Comparison of ENCODE assay signal across 23 cellular contexts in genomic region chr11:115051938-115052590, GRCh38.
DNase-seq lines count a peak whose midpoint lies in the region; ATAC-seq, FAIRE-seq and TF ChIP-seq lines count a peak whose summit lies in the region.
"Had no signal": no experiment of that assay in that cellular context is flagged by ENCODE, and none has a peak within 500 bp of the region (broad histone marks: within the 10 kb centered on the region; RNA-seq: fewer than 3 reads in every experiment).

No MANE protein-coding gene starts in this region.

- H2AK5ac ChIP-seq in H1 (ENCODE audit: low read depth, low read length) (no peak overlapping the region), trophoblast cell (ENCODE audit: low read length) (no peak overlapping the region)

- no peak overlapping the region for H2BK120ac ChIP-seq in H1 (replicated peaks; ENCODE audit: low read depth, low read length)
- no peak overlapping the region for H2BK120ac ChIP-seq in trophoblast cell (ENCODE audit: insufficient read depth, low read length, poor library complexity)

- peak; percentile 16 for DNase-seq in right atrium auricular region (ENCODE audit: low spot score)
- DNase-seq in left cardiac atrium, result no peak
- DNase-seq in H1 (ENCODE audit: low read depth in 1 of 2, low spot score in 2 of 2), result no peak
- DNase-seq in trophoblast cell, result peak; percentile 73 to 79
- DNase-seq in HPDE6-E6E7 (ENCODE audit: extremely low spot score), result no peak
- DNase-seq in pancreas, result no peak
- DNase-seq: CD4-positive, CD25-positive, alpha-beta regulatory T cell; CD8-positive, alpha-beta T cell; DMS 273 treated with DMSO at 0.1 percent for 48 hours; DMS79; EL; GF-D8; HFFc6 had no signal

- peaks cover 0 to 8% of the 10 kb centered on the region in 2 donors for H3K9me3 ChIP-seq in right atrium auricular region
- H3K9me3 ChIP-seq in H1 (ENCODE audit: insufficient read depth in 2 of 2, low read depth in 1 of 2, low read length in 1 of 2), result peaks cover 3 to 11% of the 10 kb centered on the region in 2 experiments
- no peaks in the 10 kb centered on the region for H3K9me3 ChIP-seq in trophoblast cell (ENCODE audit: insufficient read depth, low read depth, low read length)
- H3K9me3 ChIP-seq in pancreas, result no peaks in the 10 kb centered on the region
- H3K9me3 ChIP-seq: HAP-1 had no signal

- H4K5ac ChIP-seq in H1 (ENCODE audit: insufficient read length, low read depth, low read length), result no peak overlapping the region

- TF ChIP-seq POLR2A in H1 (IDR thresholded peaks at IDR 0.05; ENCODE audit: control extremely low read depth in 1 of 2, low read depth in 2 of 2, low read length in 2 of 2), result no peak

- FAIRE-seq in H1 (lab: Jason Lieb, UNC) (no peak), pancreas (lab: Jason Lieb, UNC) (no peak)
- FAIRE-seq: A204.1, D721Med, GM12891, GM18507, H54 had no signal

- H3K9ac ChIP-seq in H1 (replicated peaks in 1 of 4; ENCODE audit: extremely low read depth in 1 of 4, low read depth in 3 of 4, low read length in 3 of 4) (no peak overlapping the region), trophoblast cell (ENCODE audit: low read length) (no peak overlapping the region)
- H3K9ac ChIP-seq: BLaER1 had no signal

- no peaks in the 10 kb centered on the region for H4K20me1 ChIP-seq in H1 (replicated peaks in 1 of 2; ENCODE audit: control insufficient read depth in 1 of 2, insufficient read depth in 2 of 2, low read length in 2 of 2)
- H4K20me1 ChIP-seq: BLaER1 had no signal

- TF ChIP-seq RAD21 in H1 (IDR thresholded peaks at IDR 0.05 in 1 of 2, conservative IDR thresholded peaks at IDR 0.05 in 1 of 2; ENCODE audit: low read depth in 2 of 2, low read length in 2 of 2), result no peak

- no peak overlapping the region for H3K23ac ChIP-seq in H1 (ENCODE audit: insufficient read length)
- no peak overlapping the region for H3K23ac ChIP-seq in trophoblast cell (ENCODE audit: low read length)

- H3K79me1 ChIP-seq in H1 (ENCODE audit: low read depth, low read length), result no peaks in the 10 kb centered on the region
- no peaks in the 10 kb centered on the region for H3K79me1 ChIP-seq in trophoblast cell (ENCODE audit: low read length)

- H4K91ac ChIP-seq in H1 (replicated peaks; ENCODE audit: insufficient read length, low read length) (no peak overlapping the region), trophoblast cell (ENCODE audit: low read depth, low read length) (no peak overlapping the region)

- H2BK20ac ChIP-seq in H1 (ENCODE audit: low read length), result no peak overlapping the region

- POLR2A ChIA-PET in H1 (lab: Charles Lee; ENCODE audit: partially characterized antibody), result no interaction called here

- H3K4me1 ChIP-seq in right atrium auricular region (no peaks in the 10 kb centered on the region), H1 (replicated peaks in 1 of 4; ENCODE audit: control insufficient read depth in 3 of 4, insufficient read depth in 4 of 4, low read length in 3 of 4) (peaks cover 0 to 2% (median 0%) of the 10 kb centered on the region in 4 experiments; a peak in 2 of 7 replicates), trophoblast cell (ENCODE audit: control insufficient read depth in 1 of 2, insufficient read depth in 2 of 2, low read length in 2 of 2) (no peaks in the 10 kb centered on the region), pancreas (no peaks in the 10 kb centered on the region)
- H3K4me1 ChIP-seq: HAP-1 had no signal

- H3K4ac ChIP-seq in H1 (replicated peaks; ENCODE audit: insufficient read length, low read depth, low read length), result no peak overlapping the region
- no peak overlapping the region for H3K4ac ChIP-seq in trophoblast cell (ENCODE audit: low read depth, low read length)

- H3K79me2 ChIP-seq in H1 (ENCODE audit: control insufficient read depth in 1 of 2, insufficient read depth in 2 of 2, low read length in 2 of 2) (no peaks in the 10 kb centered on the region), trophoblast cell (ENCODE audit: control insufficient read depth, insufficient read depth, low read length, poor library complexity) (no peaks in the 10 kb centered on the region)

- ATAC-seq in left cardiac atrium (no peak), pancreas (no peak)
- ATAC-seq: CD8-positive, alpha-beta T cell; GM23338 had no signal

- CTCF ChIA-PET in H1 (lab: Charles Lee; ENCODE audit: partially characterized antibody), result no interaction called here

- H3K27ac ChIP-seq in right atrium auricular region (no peak overlapping the region), H1 (ENCODE audit: low read depth, low read length) (no peak overlapping the region), trophoblast cell (ENCODE audit: low read depth, low read length) (no peak overlapping the region), pancreas (no peak overlapping the region)
- H3K27ac ChIP-seq: 22Rv1, BLaER1, C4-2B had no signal

- no peak overlapping the region for H4K8ac ChIP-seq in H1 (ENCODE audit: extremely low read depth, insufficient read depth, low read length)
- no peak overlapping the region for H4K8ac ChIP-seq in trophoblast cell (ENCODE audit: low read depth, low read length)

- no peak overlapping the region for H2BK15ac ChIP-seq in H1 (ENCODE audit: low read length)

- no peak overlapping the region for H3K18ac ChIP-seq in H1 (ENCODE audit: extremely low read depth, low read length)
- H3K18ac ChIP-seq in trophoblast cell (ENCODE audit: low read length), result no peak overlapping the region

- H2BK12ac ChIP-seq in H1 (ENCODE audit: low read depth, low read length), result peak overlapping the region; percentile 31; the same call in 1 of the 2 replicates
- no peak overlapping the region for H2BK12ac ChIP-seq in trophoblast cell (ENCODE audit: low read length)

- intact Hi-C loops in left cardiac atrium (cut with DNase I), result no loop called here
- intact Hi-C loops in pancreas (cut with DNase I), result no loop called here

- H3K36me3 ChIP-seq in right atrium auricular region, result no peaks in the 10 kb centered on the region
- H3K36me3 ChIP-seq in H1 (ENCODE audit: control insufficient read depth in 2 of 4, insufficient read depth in 4 of 4, low read length in 3 of 4), result no peaks in the 10 kb centered on the region
- H3K36me3 ChIP-seq in trophoblast cell (ENCODE audit: control insufficient read depth in 1 of 2, insufficient read depth in 2 of 2, low read length in 2 of 2), result no peaks in the 10 kb centered on the region
- H3K36me3 ChIP-seq in pancreas, result no peaks in the 10 kb centered on the region
- H3K36me3 ChIP-seq: BLaER1, HAP-1 had no signal

- TF ChIP-seq EP300 in H1 (IDR thresholded peaks at IDR 0.05; ENCODE audit: borderline replicate concordance in 1 of 2, low read depth in 2 of 2, low read length in 2 of 2), result no peak

- H3K4me2 ChIP-seq in H1 (ENCODE audit: insufficient read depth in 1 of 2, low read depth in 2 of 2, low read length in 2 of 2), result no peak overlapping the region
- H3K4me2 ChIP-seq in trophoblast cell (ENCODE audit: low read length), result no peak overlapping the region
- H3K4me2 ChIP-seq: BLaER1, GM23338 had no signal

- TF ChIP-seq CTCF in right atrium auricular region (IDR thresholded peaks at IDR 0.05) (no peak), H1 (IDR thresholded peaks at IDR 0.05; ENCODE audit: control extremely low read depth in 1 of 3, insufficient read depth in 1 of 3, low read depth in 1 of 3, low read length in 3 of 3) (no peak), pancreas (IDR thresholded peaks at IDR 0.05) (no peak)

- no peaks in the 10 kb centered on the region for H3K27me3 ChIP-seq in right atrium auricular region
- H3K27me3 ChIP-seq in H1 (replicated peaks in 1 of 4; ENCODE audit: control insufficient read depth in 3 of 4, extremely low read depth in 1 of 4, insufficient read depth in 3 of 4, low read length in 3 of 4), result no peaks in the 10 kb centered on the region
- no peaks in the 10 kb centered on the region for H3K27me3 ChIP-seq in trophoblast cell (ENCODE audit: insufficient read depth, low read length)
- no peaks in the 10 kb centered on the region for H3K27me3 ChIP-seq in pancreas
- H3K27me3 ChIP-seq: BLaER1 had no signal

- H3K56ac ChIP-seq in H1 (replicated peaks; ENCODE audit: insufficient read length, low read depth, low read length), result no peak overlapping the region

- H3K14ac ChIP-seq in H1 (ENCODE audit: insufficient read length) (no peak overlapping the region), trophoblast cell (ENCODE audit: low read length) (no peak overlapping the region)

- 94% methylated on average over 6 of the region's 6 CpGs; no CpG with 5 or more reads in 1 of the 2 experiments for WGBS in H1 (ENCODE audit: extremely low coverage in 1 of 2, insufficient coverage in 1 of 2, insufficient read length in 1 of 2, insufficient replicate concordance in 2 of 2, low coverage in 1 of 2, low lambda C conversion rate in 2 of 2, missing lambda C conversion rate in 1 of 2), 2 experiments
- WGBS in trophoblast cell (ENCODE audit: extremely low coverage, insufficient coverage, insufficient read length), result no CpG with 5 or more reads among the region's 6 CpGs
- whole genome bisulfite sequencing in pancreas, 2 donors, result 60 to 71% methylated on average over 6 of the region's 6 CpGs

- no peak overlapping the region for H3K4me3 ChIP-seq in right atrium auricular region
- H3K4me3 ChIP-seq in H1 (ENCODE audit: extremely low read depth in 1 of 4, insufficient read depth in 2 of 4, low read depth in 3 of 4, low read length in 4 of 4), result no peak overlapping the region
- no peak overlapping the region for H3K4me3 ChIP-seq in trophoblast cell (ENCODE audit: low read depth, low read length)
- no peak overlapping the region for H3K4me3 ChIP-seq in pancreas
- H3K4me3 ChIP-seq: BLaER1, GM23338, HAP-1 had no signal

- H2AFZ ChIP-seq in H1 (ENCODE audit: low read length) (no peak overlapping the region), trophoblast cell (ENCODE audit: insufficient read depth, low read length, poor library complexity) (no peak overlapping the region)
- H2AFZ ChIP-seq: GM23338 had no signal

- no peak overlapping the region for H4K12ac ChIP-seq in trophoblast cell (ENCODE audit: low read depth, low read length)

- no peaks in the 10 kb centered on the region; the same call in 1 of the 2 replicates for H3K23me2 ChIP-seq in H1 (ENCODE audit: low read depth, low read length)

- H2BK5ac ChIP-seq in H1 (ENCODE audit: low read depth, low read length), result no peak overlapping the region; the same call in 1 of the 2 replicates
- H2BK5ac ChIP-seq in trophoblast cell (ENCODE audit: low read depth, low read length, poor library complexity), result no peak overlapping the region

TF ChIP-seq in H1, 55 proteins besides CTCF, POLR2A, EP300 and RAD21:
- TF ChIP-seq BRCA1 (IDR thresholded peaks at IDR 0.05; ENCODE audit: low read depth, low read length), result no peak
- no peak for TF ChIP-seq ZNF274 (IDR thresholded peaks at IDR 0.05; ENCODE audit: borderline replicate concordance, extremely low read depth, low read length)
- TF ChIP-seq TEAD4 (IDR thresholded peaks at IDR 0.05; ENCODE audit: low read depth, low read length), result no peak
- TF ChIP-seq NRF1 (IDR thresholded peaks at IDR 0.05; ENCODE audit: low read depth, low read length), result no peak
- TF ChIP-seq SIX5 (IDR thresholded peaks at IDR 0.05; ENCODE audit: low read depth, low read length), result no peak
- TF ChIP-seq BACH1 (IDR thresholded peaks at IDR 0.05; ENCODE audit: low read length), result no peak
- no peak for TF ChIP-seq HDAC6 (IDR thresholded peaks at IDR 0.05; ENCODE audit: low read depth, low read length)
- no peak for TF ChIP-seq FOSL1 (IDR thresholded peaks at IDR 0.05; ENCODE audit: insufficient read depth, low read depth, low read length)

Comparison
In these comparisons a context has a peak if more than half of its experiments do, and no peak if none do; other contexts are left out.
1. DNase-seq: peak in right atrium auricular region (single experiment) and trophoblast cell (2 of 2); none in left cardiac atrium (single experiment), H1 (0 of 2), HPDE6-E6E7 (single experiment) and pancreas (0 of 6).